8 cellular contexts compared by ENCODE assay signal in genomic region chr11:68270334-68271022, GRCh38. TPM values are rescaled to one million over a fixed set of nuclear protein-coding genes. Genes with fewer than 3 reads are reported as not detected.
DNase-seq lines count a peak whose midpoint lies in the region; ATAC-seq and TF ChIP-seq lines count a peak whose summit lies in the region.

No MANE protein-coding gene starts in this region.

- H3K27ac Mint-ChIP-seq in activated CD4-positive, alpha-beta T cell treated with anti-CD3 and anti-CD28 coated beads, Interleukin-2, amount 10 ng/mL, durations not matched to agents 24 days and 14 days: peak overlapping the region; percentile 59

- no peaks in the 10 kb centered on the region for H3K27me3 ChIP-seq in suprapubic skin

- no peak for TF ChIP-seq POLR2A in suprapubic skin (IDR thresholded peaks at IDR 0.05)

- H3K4me3 ChIP-seq in suprapubic skin: peak overlapping the region; percentile 73

- intact Hi-C loops in activated CD4-positive, alpha-beta T cell treated with anti-CD3 and anti-CD28 coated beads, Interleukin-2, amount 10 ng/mL, durations not matched to agents 24 days and 14 days (cut with micrococcal nuclease): no loop called here

- H3K4me3 Mint-ChIP-seq in activated CD4-positive, alpha-beta T cell treated with anti-CD3 and anti-CD28 coated beads, Interleukin-2, amount 10 ng/mL, durations not matched to agents 24 days and 14 days: peak overlapping the region; percentile 94

- TF ChIP-seq EP300 in suprapubic skin (IDR thresholded peaks at IDR 0.05): no peak

- peaks cover 36% of the 10 kb centered on the region for H3K4me1 ChIP-seq in suprapubic skin

- WGBS in adipose tissue, 3 donors: 59 to 81% (median 75%) methylated on average over 7 of the region's 7 CpGs
- 64% methylated on average over 7 of the region's 7 CpGs for WGBS in suprapubic skin

- H3K9me3 ChIP-seq in suprapubic skin: no peaks in the 10 kb centered on the region

- H3K27ac ChIP-seq in adipose tissue (ENCODE audit: low read depth, low read length) (peak overlapping the region; percentile 35), suprapubic skin (peak overlapping the region; percentile 90)

- no peaks in the 10 kb centered on the region for H3K27me3 Mint-ChIP-seq in activated CD4-positive, alpha-beta T cell treated with anti-CD3 and anti-CD28 coated beads, Interleukin-2, amount 10 ng/mL, durations not matched to agents 24 days and 14 days

- no peak for DNase-seq in activated CD4-positive, alpha-beta T cell treated with anti-CD3 and anti-CD28 coated beads, Interleukin-2, amount 10 ng/mL, durations not matched to agents 24 days and 14 days
- DNase-seq in activated CD4-positive, alpha-beta T cell treated with anti-CD3 and anti-CD28 coated beads for 1 hour: no peak
- DNase-seq in left lobe of liver (ENCODE audit: low spot score) (peak; percentile 81), suprapubic skin (ENCODE audit: low spot score in 2 of 2) (peak in 1 of 2 donors; percentile 37), OCI-M1 (lab: John Stamatoyannopoulos, UW) (no peak), NCI-H1436 (lab: John Stamatoyannopoulos, UW) (no peak), mucosa of gallbladder (ENCODE audit: low spot score) (no peak)

- H3K9me3 Mint-ChIP-seq in activated CD4-positive, alpha-beta T cell treated with anti-CD3 and anti-CD28 coated beads, Interleukin-2, amount 10 ng/mL, durations not matched to agents 24 days and 14 days: no peaks in the 10 kb centered on the region

- TF ChIP-seq CTCF in suprapubic skin (IDR thresholded peaks at IDR 0.05): no peak

- peaks cover 10% of the 10 kb centered on the region for H3K36me3 Mint-ChIP-seq in activated CD4-positive, alpha-beta T cell treated with anti-CD3 and anti-CD28 coated beads, Interleukin-2, amount 10 ng/mL, durations not matched to agents 24 days and 14 days (ENCODE audit: low read depth)

- ATAC-seq in left lobe of liver: peak; percentile 47

- H3K36me3 ChIP-seq in suprapubic skin: peaks cover 25% of the 10 kb centered on the region

- peaks cover 29% of the 10 kb centered on the region for H3K4me1 Mint-ChIP-seq in activated CD4-positive, alpha-beta T cell treated with anti-CD3 and anti-CD28 coated beads, Interleukin-2, amount 10 ng/mL, durations not matched to agents 24 days and 14 days

RNA-seq across cellular contexts. Expression of gene C11orf24, which starts 1.3 kb away (rescaled TPM):
- 38.0 and 43.2 TPM in 2 replicates for total RNA-seq in activated CD4-positive, alpha-beta T cell treated with anti-CD3 and anti-CD28 coated beads, Interleukin-2, amount 10 ng/mL, durations not matched to agents 24 days and 14 days
- 10 to 100 TPM; 14.4 to 23.4 (median 16.8) TPM for polyA plus RNA-seq in adipose tissue
- total RNA-seq in left lobe of liver: 50.1 TPM
- 10 to 100 TPM in 3 of 4 donors, 1 to 10 TPM in 1; 7.2 to 24.8 (median 16.7) TPM for total RNA-seq in suprapubic skin
- 38.8 TPM for total RNA-seq in mucosa of gallbladder

RNA-seq across cellular contexts. Expression of gene LRP5, which starts 41.9 kb away (rescaled TPM):
- total RNA-seq in activated CD4-positive, alpha-beta T cell treated with anti-CD3 and anti-CD28 coated beads, Interleukin-2, amount 10 ng/mL, durations not matched to agents 24 days and 14 days: 23.8 and 33.8 TPM in 2 replicates
- polyA plus RNA-seq in adipose tissue: 10 to 100 TPM; 26.0 to 50.1 (median 33.6) TPM
- total RNA-seq in left lobe of liver (114 TPM), suprapubic skin (10 to 100 TPM; 27.3 to 60.1 (median 35.0) TPM), mucosa of gallbladder (154 TPM)

RNA-seq across cellular contexts. Expression of gene KMT5B, which starts 57.4 kb away (rescaled TPM):
- total RNA-seq in activated CD4-positive, alpha-beta T cell treated with anti-CD3 and anti-CD28 coated beads, Interleukin-2, amount 10 ng/mL, durations not matched to agents 24 days and 14 days: 33.9 and 34.7 TPM in 2 replicates
- polyA plus RNA-seq in adipose tissue: 10 to 100 TPM; 10.6 to 19.2 (median 16.8) TPM
- total RNA-seq in left lobe of liver (19.3 TPM), suprapubic skin (10 to 100 TPM; 27.2 to 40.5 (median 33.3) TPM), mucosa of gallbladder (52.2 TPM)
